In the genomic region with DNA sequence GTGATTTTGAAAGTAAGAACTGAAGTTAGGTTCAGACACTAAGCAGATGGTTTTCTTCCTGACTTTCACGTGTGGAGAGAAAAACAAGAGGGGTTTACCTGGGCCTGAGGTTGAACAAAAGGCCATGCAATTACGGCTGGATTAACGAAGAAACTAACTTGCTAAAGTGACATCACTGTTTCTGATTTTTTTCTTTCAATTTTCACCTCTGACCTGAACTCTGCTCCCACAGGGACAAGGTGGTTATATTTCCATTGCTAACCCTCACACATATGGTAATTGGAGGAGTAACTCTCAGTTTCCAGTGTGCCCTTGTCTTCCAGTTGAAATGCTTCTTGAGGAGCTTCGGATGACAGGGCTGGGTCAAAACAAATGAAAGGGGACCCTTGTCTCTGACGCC, we compare ENCODE assay signal across 10 cellular contexts. TPM values are rescaled to one million over a fixed set of nuclear protein-coding genes. Genes with fewer than 3 reads are reported as not detected.
DNase-seq lines count a peak whose midpoint lies in the region; ATAC-seq and TF ChIP-seq lines count a peak whose summit lies in the region.
"Had no signal": no experiment of that assay in that cellular context is flagged by ENCODE, and none has a peak within 500 bp of the region (broad histone marks: within the 10 kb centered on the region; RNA-seq: fewer than 3 reads in every experiment).

No MANE protein-coding gene starts in this region.

- CTCF ChIA-PET in PC-3 (lab: Charles Lee): no interaction called here

- peaks cover 15% of the 10 kb centered on the region for H3K27me3 Mint-ChIP-seq in endothelial cell (ENCODE audit: unreplicated experiment)
- H3K27me3 Mint-ChIP-seq in glutamatergic neuron (ENCODE audit: unreplicated experiment): no peaks in the 10 kb centered on the region

- H3K4me3 Mint-ChIP-seq in endothelial cell (ENCODE audit: unreplicated experiment) (peak overlapping the region; percentile 67), glutamatergic neuron (ENCODE audit: unreplicated experiment) (no peak overlapping the region)

- H3K9me3 ChIP-seq in DOHH2 (ENCODE audit: control insufficient read depth, insufficient read depth, low read length) (no peaks in the 10 kb centered on the region), PC-3 (ENCODE audit: low read length) (no peaks in the 10 kb centered on the region), skeletal muscle satellite cell (replicated peaks; ENCODE audit: low read length) (no peaks in the 10 kb centered on the region)

- POLR2A ChIA-PET in PC-3 (lab: Charles Lee; ENCODE audit: unreplicated experiment): interaction anchor here (0.5 to 1.3 kb wide), 2 partner anchors 37 to 110 kb away, joined by 4 to 12 read pairs; no protein-coding TSS in a partner anchor

- peaks cover 45% of the 10 kb centered on the region for H3K4me1 Mint-ChIP-seq in endothelial cell (ENCODE audit: unreplicated experiment)
- H3K4me1 Mint-ChIP-seq in glutamatergic neuron (ENCODE audit: low read depth, unreplicated experiment): peaks cover 4% of the 10 kb centered on the region

- H3K9me2 ChIP-seq in DOHH2 (replicated peaks; ENCODE audit: control insufficient read depth, low read length) (no peaks in the 10 kb centered on the region), PC-3 (replicated peaks; ENCODE audit: low read length) (no peaks in the 10 kb centered on the region)

- H3K27ac Mint-ChIP-seq in endothelial cell (ENCODE audit: unreplicated experiment): peak overlapping the region; percentile 89
- no peak overlapping the region for H3K27ac Mint-ChIP-seq in glutamatergic neuron (ENCODE audit: unreplicated experiment)

- H3K79me2 ChIP-seq in DOHH2 (ENCODE audit: control insufficient read depth, low read length) (peaks cover 77% of the 10 kb centered on the region), PC-3 (ENCODE audit: low read length) (peaks cover 96% of the 10 kb centered on the region)

- no peak for ATAC-seq in PC-3
- ATAC-seq in GM21723 (IDR thresholded peaks at IDR 0.05; ENCODE audit: unreplicated experiment): no peak

- intact Hi-C loops in PC-3 (cut with micrococcal nuclease): no loop called here

- H3K4me3 ChIP-seq in DOHH2 (ENCODE audit: low read length) (no peak overlapping the region), PC-3 (ENCODE audit: low read length) (no peak overlapping the region), skeletal muscle satellite cell (ENCODE audit: low read length) (no peak overlapping the region)

- H3K27me3 ChIP-seq in DOHH2 (ENCODE audit: control insufficient read depth, low read length) (no peaks in the 10 kb centered on the region), PC-3 (ENCODE audit: low read length) (no peaks in the 10 kb centered on the region), skeletal muscle satellite cell (ENCODE audit: control insufficient read depth, insufficient read depth, low read length) (no peaks in the 10 kb centered on the region)

- peaks cover 24% of the 10 kb centered on the region for H3K36me3 ChIP-seq in DOHH2 (ENCODE audit: control insufficient read depth, low read length)
- H3K36me3 ChIP-seq in PC-3 (ENCODE audit: low read depth, low read length): peaks cover 27% of the 10 kb centered on the region
- H3K36me3 ChIP-seq in skeletal muscle satellite cell (ENCODE audit: insufficient read depth, low read length): no peaks in the 10 kb centered on the region

- DNase-seq in PC-3: no peak
- DNase-seq in endothelial cell (ENCODE audit: low spot score): no peak
- no peak for DNase-seq in COLO829 (ENCODE audit: low spot score)
- no peak for DNase-seq in NCI-H345 treated with DMSO at 0.1 percent for 48 hours (lab: John Stamatoyannopoulos, UW; ENCODE audit: unreplicated experiment)
- no peak for DNase-seq in glutamatergic neuron
- DNase-seq: activated CD4-positive, alpha-beta T cell treated with anti-CD3 and anti-CD28 coated beads, Interleukin-2, amount 50 U/mL, for 4 hours; MV-4-11 had no signal

- H3K36me3 Mint-ChIP-seq in endothelial cell (ENCODE audit: low read depth, unreplicated experiment): peaks cover 26% of the 10 kb centered on the region
- H3K36me3 Mint-ChIP-seq in glutamatergic neuron (ENCODE audit: unreplicated experiment): no peaks in the 10 kb centered on the region

- H3K4me1 ChIP-seq in DOHH2 (ENCODE audit: control insufficient read depth, low read length) (peaks cover 56% of the 10 kb centered on the region), PC-3 (ENCODE audit: insufficient read depth, low read length) (peaks cover 39% of the 10 kb centered on the region), skeletal muscle satellite cell (ENCODE audit: control insufficient read depth, insufficient read depth, low read length) (peaks cover 44% of the 10 kb centered on the region)

- H3K4me2 ChIP-seq in DOHH2 (ENCODE audit: low read length) (0 out of 2 replicates have a peak overlapping the region, but pooled peaks have one; percentile 11), PC-3 (ENCODE audit: low read length) (peak overlapping the region; percentile 40), skeletal muscle satellite cell (ENCODE audit: low read length) (peak overlapping the region; percentile 1)

- H3K27ac ChIP-seq in DOHH2 (ENCODE audit: low read depth, low read length): no peak overlapping the region
- H3K27ac ChIP-seq in PC-3 (ENCODE audit: low read length): peak overlapping the region; percentile 68

- H4K20me1 ChIP-seq in DOHH2 (ENCODE audit: control insufficient read depth, insufficient read depth, low read depth, low read length) (no peaks in the 10 kb centered on the region; the same call in 1 of the 2 replicates), PC-3 (ENCODE audit: low read length) (peaks cover 40% of the 10 kb centered on the region)

- no peaks in the 10 kb centered on the region for H3K9me3 Mint-ChIP-seq in endothelial cell (ENCODE audit: unreplicated experiment)
- H3K9me3 Mint-ChIP-seq in glutamatergic neuron (ENCODE audit: unreplicated experiment): peaks cover 2% of the 10 kb centered on the region

- BruUV-seq in PC-3 (replicated peaks; lab: Mats Ljungman, UMichigan): no TSS peak

- H3F3A ChIP-seq in DOHH2 (ENCODE audit: control insufficient read depth, insufficient read depth) (no peaks in the 10 kb centered on the region), PC-3 (ENCODE audit: low read length, unreplicated experiment) (no peaks in the 10 kb centered on the region)

- no peak overlapping the region for H3K9ac ChIP-seq in PC-3 (ENCODE audit: low read length)
- H3K9ac ChIP-seq in skeletal muscle satellite cell (ENCODE audit: low read depth, low read length): no peak overlapping the region

- H2AFZ ChIP-seq in PC-3 (ENCODE audit: low read length): no peak overlapping the region

- no peak for TF ChIP-seq CTCF in DOHH2 (IDR thresholded peaks at IDR 0.05; ENCODE audit: low read depth, low read length, poor library complexity, severe bottlenecking)
- TF ChIP-seq CTCF in PC-3 (conservative IDR thresholded peaks at IDR 0.05; ENCODE audit: low read depth, low read length): no peak
- TF ChIP-seq CTCF in endothelial cell (IDR thresholded peaks at IDR 0.05; ENCODE audit: unreplicated experiment): no peak
- no peak for TF ChIP-seq CTCF in glutamatergic neuron (IDR thresholded peaks at IDR 0.05; ENCODE audit: partially characterized antibody, unreplicated experiment)

RNA-seq across cellular contexts. Expression of gene MSN, which starts 38.0 kb away (rescaled TPM):
- total RNA-seq in PC-3 (2014; rRNA removed): 308 and 350 TPM in 2 replicates
- total RNA-seq in endothelial cell (ENCODE audit: unreplicated experiment): 590 TPM
- total RNA-seq in skeletal muscle satellite cell (2012; rRNA removed): 315 and 428 TPM in 2 replicates
- 72.3 TPM for total RNA-seq in glutamatergic neuron (ENCODE audit: unreplicated experiment)
